8 cellular contexts compared by ENCODE assay signal in the genomic region with DNA sequence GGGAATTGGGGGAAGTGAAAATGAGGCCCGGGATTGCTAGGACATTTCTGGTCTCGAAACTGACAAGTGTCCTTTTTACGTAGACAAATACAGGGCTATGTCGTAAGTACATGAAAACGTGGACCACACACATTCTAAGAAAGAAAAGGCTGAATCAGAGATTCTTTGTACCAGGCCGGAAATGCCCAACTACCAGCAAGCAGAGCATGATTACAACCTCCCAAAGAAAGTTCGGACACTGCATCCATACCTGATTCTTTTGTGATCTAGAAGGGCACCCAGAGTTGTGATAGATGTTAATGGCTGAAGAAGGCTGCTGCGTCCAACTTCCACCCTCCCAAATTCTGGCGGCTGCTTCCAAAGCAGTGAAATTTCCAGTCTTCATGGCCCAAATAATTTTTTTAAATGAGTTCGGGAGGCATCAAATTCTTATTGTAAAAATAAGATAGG. TPM values are rescaled to one million over a fixed set of nuclear protein-coding genes. Genes with fewer than 3 reads are reported as not detected.
DNase-seq lines count a peak whose midpoint lies in the region; ATAC-seq and TF ChIP-seq lines count a peak whose summit lies in the region.

No MANE protein-coding gene starts in this region.

- H3F3A ChIP-seq in smooth muscle cell (ENCODE audit: low read depth): no peaks in the 10 kb centered on the region

- H3K27me3 ChIP-seq in smooth muscle cell (ENCODE audit: low read depth): no peaks in the 10 kb centered on the region

- no peaks in the 10 kb centered on the region for H3K36me3 ChIP-seq in smooth muscle cell (ENCODE audit: low read depth)

- peaks cover 70% of the 10 kb centered on the region for H3K4me1 Mint-ChIP-seq in activated T-cell treated with anti-CD3 and anti-CD28 coated beads, Interleukin-2, amount 50 U/mL, for 24 hours (ENCODE audit: low read depth)
- peaks cover 61% of the 10 kb centered on the region for H3K4me1 Mint-ChIP-seq in activated naive CD8-positive, alpha-beta T cell treated with anti-CD3 and anti-CD28 coated beads for 36 hours

- no peak for ATAC-seq in HG02852 (IDR thresholded peaks at IDR 0.05; ENCODE audit: unreplicated experiment)
- no peak for ATAC-seq in HG03175 (IDR thresholded peaks at IDR 0.05; ENCODE audit: unreplicated experiment)

- peak overlapping the region; percentile 73 for H2AFZ ChIP-seq in smooth muscle cell (ENCODE audit: low read depth)

- peaks cover 12% of the 10 kb centered on the region for H3K4me1 ChIP-seq in smooth muscle cell (ENCODE audit: low read depth)

- H3K4me3 ChIP-seq in iPS-18c (ENCODE audit: insufficient read depth, low read depth, low read length) (peak overlapping the region; percentile 85), smooth muscle cell (peak overlapping the region; percentile 99)

- no peaks in the 10 kb centered on the region for H3K27me3 Mint-ChIP-seq in activated T-cell treated with anti-CD3 and anti-CD28 coated beads, Interleukin-2, amount 50 U/mL, for 24 hours
- no peaks in the 10 kb centered on the region for H3K27me3 Mint-ChIP-seq in activated naive CD8-positive, alpha-beta T cell treated with anti-CD3 and anti-CD28 coated beads for 36 hours

- H3K36me3 Mint-ChIP-seq in activated T-cell treated with anti-CD3 and anti-CD28 coated beads, Interleukin-2, amount 50 U/mL, for 24 hours (ENCODE audit: low read depth): peaks cover 7% of the 10 kb centered on the region
- peaks cover 4% of the 10 kb centered on the region for H3K36me3 Mint-ChIP-seq in activated naive CD8-positive, alpha-beta T cell treated with anti-CD3 and anti-CD28 coated beads for 36 hours

- H3K4me2 ChIP-seq in smooth muscle cell: peak overlapping the region; percentile 100

- peak overlapping the region; percentile 90 for H3K4me3 Mint-ChIP-seq in activated T-cell treated with anti-CD3 and anti-CD28 coated beads, Interleukin-2, amount 50 U/mL, for 24 hours
- peak overlapping the region; percentile 85 for H3K4me3 Mint-ChIP-seq in activated naive CD8-positive, alpha-beta T cell treated with anti-CD3 and anti-CD28 coated beads for 36 hours

- WGBS in smooth muscle cell (ENCODE audit: low lambda C conversion rate): 1% methylated on average over 10 of the region's 10 CpGs

- TF ChIP-seq CTCF in smooth muscle cell (IDR thresholded peaks at IDR 0.05; ENCODE audit: borderline replicate concordance, insufficient read depth, poor library complexity, severe bottlenecking): no peak

- no peaks in the 10 kb centered on the region for H3K9me3 Mint-ChIP-seq in activated T-cell treated with anti-CD3 and anti-CD28 coated beads, Interleukin-2, amount 50 U/mL, for 24 hours
- no peaks in the 10 kb centered on the region for H3K9me3 Mint-ChIP-seq in activated naive CD8-positive, alpha-beta T cell treated with anti-CD3 and anti-CD28 coated beads for 36 hours

- peaks cover 46% of the 10 kb centered on the region for H4K20me1 ChIP-seq in smooth muscle cell (ENCODE audit: low read depth)

- H3K79me2 ChIP-seq in smooth muscle cell (ENCODE audit: low read depth): peaks cover 67% of the 10 kb centered on the region

- H3K9ac ChIP-seq in smooth muscle cell (ENCODE audit: low read depth): peak overlapping the region; percentile 99

- DNase-seq in activated T-cell treated with anti-CD3 and anti-CD28 coated beads, Interleukin-2, amount 50 U/mL, for 24 hours: no peak
- no peak for DNase-seq in activated T-cell treated with anti-CD3 and anti-CD28 coated beads, Interleukin-2, amount 50 U/mL, for 48 hours
- DNase-seq in activated naive CD8-positive, alpha-beta T cell treated with anti-CD3 and anti-CD28 coated beads for 36 hours: no peak
- DNase-seq in smooth muscle cell (lab: John Stamatoyannopoulos, UW; ENCODE audit: unreplicated experiment): no peak
- no peak for DNase-seq in KG1 (lab: John Stamatoyannopoulos, UW)

- H3K27ac Mint-ChIP-seq in activated T-cell treated with anti-CD3 and anti-CD28 coated beads, Interleukin-2, amount 50 U/mL, for 24 hours: peak overlapping the region; percentile 93
- H3K27ac Mint-ChIP-seq in activated naive CD8-positive, alpha-beta T cell treated with anti-CD3 and anti-CD28 coated beads for 36 hours: peak overlapping the region; percentile 87

- H3K9me3 ChIP-seq in iPS-18c (ENCODE audit: control insufficient read depth, insufficient read depth, low read length) (no peaks in the 10 kb centered on the region), smooth muscle cell (replicated peaks; ENCODE audit: low read depth) (no peaks in the 10 kb centered on the region)

- H3K27ac ChIP-seq in smooth muscle cell (ENCODE audit: low read depth): peak overlapping the region; percentile 99

RNA-seq across cellular contexts. Expression of a gene that starts 1.7 kb away (rescaled TPM):
- 10 to 100 TPM; 39.3 to 39.9 TPM for total RNA-seq in activated naive CD8-positive, alpha-beta T cell treated with anti-CD3 and anti-CD28 coated beads for 36 hours
- 142 and 160 TPM in 2 replicates for total RNA-seq in smooth muscle cell
- polyA plus RNA-seq in smooth muscle cell: 103 and 116 TPM in 2 replicates
